In genomic region chr3:126927405-126927750, GRCh38 we compare ENCODE assay signal across 18 cellular contexts. TPM values are rescaled to one million over a fixed set of nuclear protein-coding genes. Genes with fewer than 3 reads are reported as not detected.
DNase-seq lines count a peak whose midpoint lies in the region; ATAC-seq and TF ChIP-seq lines count a peak whose summit lies in the region.
"Had no signal": no experiment of that assay in that cellular context is flagged by ENCODE, and none has a peak within 500 bp of the region (broad histone marks: within the 10 kb centered on the region; RNA-seq: fewer than 3 reads in every experiment).

No MANE protein-coding gene starts in this region.

- no peak for TF ChIP-seq RAD21 in HCT116 (IDR thresholded peaks at IDR 0.05; ENCODE audit: low read depth)

- H4K20me1 ChIP-seq in HCT116 (ENCODE audit: insufficient read depth) = no peaks in the 10 kb centered on the region

- H3K4me2 ChIP-seq in HCT116 (ENCODE audit: low read length) = peak overlapping the region; percentile 65

- TF ChIP-seq POLR2A in HCT116 (IDR thresholded peaks at IDR 0.05; ENCODE audit: borderline replicate concordance, extremely low read depth, insufficient read depth, insufficient read length) (no peak), gastroesophageal sphincter (IDR thresholded peaks at IDR 0.05) (no peak), sigmoid colon (IDR thresholded peaks at IDR 0.05) (no peak)

- H3K9me2 ChIP-seq in HCT116 (ENCODE audit: insufficient read depth) = no peaks in the 10 kb centered on the region

- no peak for DNase-seq in HCT116 (ENCODE audit: low read depth, low spot score)
- DNase-seq in WERI-Rb-1 = peak; percentile 55
- DNase-seq in sigmoid colon = peak; percentile 27
- no peak for DNase-seq in HuH-7 (ENCODE audit: low spot score)
- DNase-seq in cortex of kidney (lab: John Stamatoyannopoulos, UW) = no peak
- DNase-seq: activated CD4-positive, alpha-beta T cell treated with anti-CD3 and anti-CD28 coated beads for 36 hours; activated T-cell treated with anti-CD3 and anti-CD28 coated beads, Interleukin-2, amount 50 U/mL, for 24 hours; CD4-positive, CD25-positive, alpha-beta regulatory T cell; effector memory CD4-positive, alpha-beta T cell; NCI-H1417 treated with DMSO at 0.1 percent for 48 hours; stimulated activated CD4-positive, alpha-beta T cell treated with anti-CD3 and anti-CD28 coated beads, Interleukin-4, amount 100 ng/mL, for 4 hours; T-helper 1 cell had no signal

- no TSS peak for BruUV-seq in HCT116 (replicated peaks; lab: Mats Ljungman, UMichigan)

- no peaks in the 10 kb centered on the region for H3K79me2 ChIP-seq in HCT116 (ENCODE audit: insufficient read depth, low read length)

- 0 out of 2 replicates have a peak overlapping the region, but pooled peaks have one; percentile 20 for H3K9ac ChIP-seq in HCT116 (ENCODE audit: low read length)

- H3K4me3 ChIP-seq in HCT116 (replicated peaks in 1 of 2; ENCODE audit: low read depth in 1 of 2, low read length in 2 of 2) = no peak overlapping the region
- no peak overlapping the region for H3K4me3 ChIP-seq in WERI-Rb-1 (ENCODE audit: low read depth, low read length)
- H3K4me3 ChIP-seq in gastroesophageal sphincter = no peak overlapping the region
- no peak overlapping the region for H3K4me3 ChIP-seq in sigmoid colon
- H3K4me3 ChIP-seq: adrenal gland, GM12878 had no signal

- CTCF ChIA-PET in HCT116 (lab: Charles Lee) = no interaction called here

- H3K9me3 ChIP-seq in HCT116 (ENCODE audit: control insufficient read depth in 1 of 2, insufficient read depth in 1 of 2, low read depth in 1 of 2, low read length in 2 of 2) (no peaks in the 10 kb centered on the region), WERI-Rb-1 (ENCODE audit: severe bottlenecking) (no peaks in the 10 kb centered on the region), gastroesophageal sphincter (no peaks in the 10 kb centered on the region), sigmoid colon (no peaks in the 10 kb centered on the region)
- H3K9me3 ChIP-seq: adrenal gland had no signal

- peaks cover 5 to 16% of the 10 kb centered on the region in 2 experiments; a peak in 3 of 4 replicates for H3K4me1 ChIP-seq in HCT116 (ENCODE audit: control insufficient read depth in 1 of 2, insufficient read depth in 2 of 2, low read length in 2 of 2)
- peaks cover 0 to 36% (median 10%) of the 10 kb centered on the region in 3 donors for H3K4me1 ChIP-seq in gastroesophageal sphincter
- peaks cover 0 to 17% (median 9%) of the 10 kb centered on the region in 4 donors for H3K4me1 ChIP-seq in sigmoid colon

- RAD21 ChIA-PET in HCT116 (lab: Charles Lee; ENCODE audit: low non-redundant PET in 1 of 2, low total read pairs in 2 of 2, uncharacterized antibody in 2 of 2, unreplicated experiment in 2 of 2) = interaction anchor here in 1 of 2 experiments (0.7 kb wide), 1 partner anchor 15 kb away, joined by 3 read pairs; no protein-coding TSS in a partner anchor

- no peaks in the 10 kb centered on the region for H3K36me3 ChIP-seq in HCT116 (ENCODE audit: control insufficient read depth in 1 of 2, insufficient read depth in 2 of 2, low read length in 2 of 2)
- H3K36me3 ChIP-seq in WERI-Rb-1 = no peaks in the 10 kb centered on the region
- no peaks in the 10 kb centered on the region for H3K36me3 ChIP-seq in gastroesophageal sphincter
- H3K36me3 ChIP-seq in sigmoid colon = no peaks in the 10 kb centered on the region
- H3K36me3 ChIP-seq: adrenal gland had no signal

- H3K27me3 ChIP-seq in HCT116 (ENCODE audit: insufficient read depth, low read length) (no peaks in the 10 kb centered on the region), WERI-Rb-1 (ENCODE audit: insufficient read depth, low read depth, severe bottlenecking) (no peaks in the 10 kb centered on the region), gastroesophageal sphincter (no peaks in the 10 kb centered on the region), sigmoid colon (no peaks in the 10 kb centered on the region)
- H3K27me3 ChIP-seq: adrenal gland had no signal

- TF ChIP-seq EP300 in gastroesophageal sphincter (IDR thresholded peaks at IDR 0.05) (no peak), sigmoid colon (IDR thresholded peaks at IDR 0.05) (no peak)

- H3K27ac ChIP-seq in HCT116 (ENCODE audit: low read depth, low read length) (no peak overlapping the region), WERI-Rb-1 (no peak overlapping the region), gastroesophageal sphincter (peak overlapping the region in 3 of 4 donors; percentile 28 to 66 (median 58)), sigmoid colon (peak overlapping the region in 3 of 4 donors; percentile 2 to 45 (median 33))

- no peak overlapping the region for H2AFZ ChIP-seq in HCT116 (ENCODE audit: low read depth, low read length, poor library complexity, severe bottlenecking)

- POLR2A ChIA-PET in HCT116 (lab: Charles Lee) = interaction anchor here (1.1 kb wide), 1 partner anchor 12 kb away, joined by 3 read pairs; no protein-coding TSS in a partner anchor

- WGBS in gastroesophageal sphincter (ENCODE audit: low coverage in 1 of 2), 2 donors = 49 to 51% methylated on average over 3 of the region's 4 CpGs
- WGBS in sigmoid colon, 2 donors = 77 to 84% methylated on average over 4 of the region's 4 CpGs

- no peak for TF ChIP-seq CTCF in HCT116 (IDR thresholded peaks at IDR 0.05 in 2 of 3, conservative IDR thresholded peaks at IDR 0.05 in 1 of 3; ENCODE audit: borderline replicate concordance in 1 of 3, insufficient read depth in 1 of 3, low read depth in 2 of 3, low read length in 2 of 3)
- TF ChIP-seq CTCF in WERI-Rb-1 (IDR thresholded peaks at IDR 0.05; ENCODE audit: low read depth, low read length) = 0 out of 2 replicates have a peak, but pooled peaks have one; percentile 1
- no peak for TF ChIP-seq CTCF in gastroesophageal sphincter (IDR thresholded peaks at IDR 0.05)
- no peak for TF ChIP-seq CTCF in sigmoid colon (IDR thresholded peaks at IDR 0.05)

- ATAC-seq in HCT116 = no peak
- no peak for ATAC-seq in gastroesophageal sphincter
- no peak for ATAC-seq in HG03139 (IDR thresholded peaks at IDR 0.05; ENCODE audit: unreplicated experiment)
- no peak for ATAC-seq in GM19351 (IDR thresholded peaks at IDR 0.05; ENCODE audit: unreplicated experiment)
- ATAC-seq: activated CD4-positive, alpha-beta T cell treated with anti-CD3 and anti-CD28 coated beads for 36 hours; GM12878; stimulated activated memory B cell treated with anti-CD40 and anti-IgM and Interleukin-4, amounts not matched to agents 10 μg/mL and 1 μg/mL and 100 μg/mL, for 72 hours had no signal

- intact Hi-C loops in HCT116 (cut with micrococcal nuclease) (no loop called here), sigmoid colon (cut with DNase I) (no loop called here)

TF ChIP-seq in HCT116, 20 proteins besides CTCF, POLR2A, EP300 and RAD21:
- no peak for TF ChIP-seq EZH2phosphoT487 (IDR thresholded peaks at IDR 0.05; ENCODE audit: borderline replicate concordance)
- no peak for TF ChIP-seq ELF1 (IDR thresholded peaks at IDR 0.05; ENCODE audit: borderline replicate concordance, low read depth)
- no peak for TF ChIP-seq EGR1 (IDR thresholded peaks at IDR 0.05; ENCODE audit: low read depth)
- TF ChIP-seq SP1 (IDR thresholded peaks at IDR 0.05; ENCODE audit: low read depth) = no peak
- TF ChIP-seq ATF3 (IDR thresholded peaks at IDR 0.05) = no peak
- no peak for TF ChIP-seq TCF7L2 (IDR thresholded peaks at IDR 0.05; ENCODE audit: borderline replicate concordance, extremely low read depth, insufficient read depth, insufficient read length)
- no peak for TF ChIP-seq SIN3A (IDR thresholded peaks at IDR 0.05; ENCODE audit: low read depth)
- no peak for TF ChIP-seq FOSL1 (IDR thresholded peaks at IDR 0.05; ENCODE audit: low read depth)
- TF ChIP-seq EZH2 (IDR thresholded peaks at IDR 0.05) = no peak
- TF ChIP-seq ZFX (IDR thresholded peaks at IDR 0.05) = no peak
- no peak for TF ChIP-seq JUND (IDR thresholded peaks at IDR 0.05)

RNA-seq across cellular contexts. Expression of gene PLXNA1, which starts 55.5 kb away (rescaled TPM):
- total RNA-seq in HCT116 (2021; ENCODE audit: unreplicated experiment) = 30.3 TPM
- 26.1 and 35.2 TPM in 2 replicates for polyA plus RNA-seq in HCT116 (2012)
- 10 to 100 TPM; 20.1 to 86.7 (median 31.9) TPM for total RNA-seq in gastroesophageal sphincter
- 10 to 100 TPM in 2 of 4 donors, 1 to 10 TPM in 2; 7.5 to 29.6 (median 13.0) TPM for total RNA-seq in sigmoid colon
- polyA plus RNA-seq in sigmoid colon = 10 to 100 TPM in 1 of 3 donors, 1 to 10 TPM in 1, under 1 TPM in 1; 0.60 to 15.3 (median 3.5) TPM

Comparison
In these comparisons a context has a peak if more than half of its experiments do, and no peak if none do; other contexts are left out.
1. DNase-seq: peak in WERI-Rb-1 (single experiment) and sigmoid colon (single experiment); none in HCT116 (single experiment), HuH-7 (single experiment) and cortex of kidney (single experiment).
2. H3K27ac ChIP-seq: peak in gastroesophageal sphincter (3 of 4) and sigmoid colon (3 of 4); none in HCT116 (single experiment) and WERI-Rb-1 (single experiment).